ENCODE assay signal across 11 cellular contexts in genomic region chr16:30882429-30883310, GRCh38. TPM values are rescaled to one million over a fixed set of nuclear protein-coding genes. Genes with fewer than 3 reads are reported as not detected.
DNase-seq lines count a peak whose midpoint lies in the region; ATAC-seq, FAIRE-seq and TF ChIP-seq lines count a peak whose summit lies in the region.
"Had no signal": no experiment of that assay in that cellular context is flagged by ENCODE, and none has a peak within 500 bp of the region (broad histone marks: within the 10 kb centered on the region; RNA-seq: fewer than 3 reads in every experiment).

No MANE protein-coding gene starts in this region.

- H3K27ac ChIP-seq in HepG2 (ENCODE audit: extremely low read length, insufficient read depth, low read length): peak overlapping the region; percentile 44
- H3K27ac ChIP-seq in right lobe of liver: no peak overlapping the region

- WGBS in HepG2 (ENCODE audit: low lambda C conversion rate): 84% methylated on average over 4 of the region's 4 CpGs
- 80% methylated on average over 4 of the region's 4 CpGs for WGBS in right lobe of liver (ENCODE audit: insufficient coverage, low coverage, low lambda C conversion rate, missing lambda C conversion rate)

- no peaks in the 10 kb centered on the region for H3K79me2 ChIP-seq in HepG2 (ENCODE audit: insufficient read depth, low read length)

- H3K9me3 Mint-ChIP-seq in activated B cell treated with CpG ODN at 0.5 μM for 24 hours (no peaks in the 10 kb centered on the region), memory B cell (no peaks in the 10 kb centered on the region)

- no peak overlapping the region for H3K9ac ChIP-seq in HepG2 (ENCODE audit: insufficient read depth, low read depth, low read length)

- POLR2A ChIA-PET in HepG2 (lab: Yijun Ruan, JAX): interaction anchor here (1.5 kb wide), 1 partner anchor 12 kb away, joined by 3 read pairs; no protein-coding TSS in a partner anchor
- POLR2A ChIA-PET in activated B cell treated with CpG ODN at 0.5 μM for 24 hours (lab: Charles Lee): interaction anchor here (0.5 to 0.7 kb wide), 2 partner anchors 15 to 89 kb away, joined by 3 to 4 read pairs; no protein-coding TSS in a partner anchor

- DNase-seq in HepG2 (ENCODE audit: low spot score) (no peak), right lobe of liver (no peak), activated B cell treated with CpG ODN at 0.5 μM for 24 hours (no peak), memory B cell (ENCODE audit: low spot score in 2 of 2) (no peak), NCI-H1417 (lab: John Stamatoyannopoulos, UW) (no peak), SHP77 treated with DMSO at 0.1 percent for 48 hours (lab: John Stamatoyannopoulos, UW) (no peak), mucosa of gallbladder (ENCODE audit: low spot score) (no peak)
- DNase-seq: NCI-H2081 treated with DMSO at 0.1 percent for 48 hours had no signal

- H3K4me3 Mint-ChIP-seq in activated B cell treated with CpG ODN at 0.5 μM for 24 hours (no peak overlapping the region), memory B cell (no peak overlapping the region)

- H3K27ac Mint-ChIP-seq in activated B cell treated with CpG ODN at 0.5 μM for 24 hours (peak overlapping the region; percentile 9), memory B cell (peak overlapping the region; percentile 76)

- no peak overlapping the region for H2AFZ ChIP-seq in HepG2 (ENCODE audit: low read length)

- 0 out of 2 replicates have a peak overlapping the region, but pooled peaks have one; percentile 5 for H3K4me2 ChIP-seq in HepG2 (ENCODE audit: low read depth, low read length)

- H3K4me1 ChIP-seq in HepG2 (ENCODE audit: insufficient read depth, low read length) (peaks cover 36% of the 10 kb centered on the region), right lobe of liver (no peaks in the 10 kb centered on the region)

- TF ChIP-seq RAD21 in HepG2 (CRISPR knock-in tag; IDR thresholded peaks at IDR 0.05): no peak

- in situ Hi-C loops in HepG2 (cut with HindIII; ENCODE audit: extremely low pct_ligation_motif_present, low pct_unique_long_range_greater_than_20kb): no loop called here

- TF ChIP-seq EP300 in HepG2 (IDR thresholded peaks at IDR 0.05; ENCODE audit: low read depth in 2 of 2, low read length in 2 of 2): no peak
- TF ChIP-seq EP300 in HepG2 (CRISPR knock-in tag; IDR thresholded peaks at IDR 0.05; ENCODE audit: borderline replicate concordance): no peak

- H3K36me3 Mint-ChIP-seq in activated B cell treated with CpG ODN at 0.5 μM for 24 hours (ENCODE audit: low read depth) (peaks cover 31% of the 10 kb centered on the region), memory B cell (peaks cover 14% of the 10 kb centered on the region)

- FAIRE-seq in HepG2 (lab: Jason Lieb, UNC): no peak
- FAIRE-seq: GM18507 had no signal

- H3K27me3 ChIP-seq in HepG2 (ENCODE audit: control insufficient read depth in 1 of 2, insufficient read depth in 2 of 2, low read length in 2 of 2) (no peaks in the 10 kb centered on the region), right lobe of liver (no peaks in the 10 kb centered on the region)
- H3K27me3 ChIP-seq: heart left ventricle had no signal

- no peaks in the 10 kb centered on the region for H4K20me1 ChIP-seq in HepG2 (ENCODE audit: insufficient read depth, low read length)

- H3K27me3 Mint-ChIP-seq in activated B cell treated with CpG ODN at 0.5 μM for 24 hours (no peaks in the 10 kb centered on the region), memory B cell (no peaks in the 10 kb centered on the region)

- peaks cover 30% of the 10 kb centered on the region for H3K4me1 Mint-ChIP-seq in activated B cell treated with CpG ODN at 0.5 μM for 24 hours
- peaks cover 20% of the 10 kb centered on the region for H3K4me1 Mint-ChIP-seq in memory B cell

- no TSS peak for BruUV-seq in HepG2 (replicated peaks; lab: Mats Ljungman, UMichigan)

- H3K36me3 ChIP-seq in HepG2 (replicated peaks in 1 of 2; ENCODE audit: control insufficient read depth in 1 of 2, insufficient read depth in 2 of 2, low read length in 2 of 2) (peaks cover 4 to 8% of the 10 kb centered on the region in 2 experiments; a peak in 3 of 5 replicates), right lobe of liver (no peaks in the 10 kb centered on the region)

- TF ChIP-seq POLR2A in HepG2 (IDR thresholded peaks at IDR 0.05; ENCODE audit: insufficient read depth in 1 of 2, low read depth in 2 of 2, low read length in 2 of 2) (no peak), right lobe of liver (IDR thresholded peaks at IDR 0.05) (no peak)

- H3K4me3 ChIP-seq in HepG2 (replicated peaks in 1 of 3; ENCODE audit: insufficient read depth in 1 of 3, low read depth in 2 of 3, low read length in 3 of 3) (no peak overlapping the region), right lobe of liver (no peak overlapping the region)
- H3K4me3 ChIP-seq: heart left ventricle had no signal

- intact Hi-C loops in HepG2 (cut with micrococcal nuclease; ENCODE audit: unreplicated experiment): no loop called here
- intact Hi-C loops in right lobe of liver (cut with DNase I): no loop called here
- intact Hi-C loops in activated B cell treated with CpG ODN at 0.5 μM for 24 hours (cut with micrococcal nuclease): no loop called here

- CTCF ChIA-PET in HepG2 (lab: Yijun Ruan, JAX; ENCODE audit: low intra/inter-chr PET ratio, low total read pairs) (no interaction called here), activated B cell treated with CpG ODN at 0.5 μM for 24 hours (lab: Charles Lee) (no interaction called here)

- ATAC-seq in HepG2: peak; percentile 71
- no peak for ATAC-seq in right lobe of liver
- ATAC-seq in activated B cell treated with CpG ODN at 0.5 μM for 24 hours (ENCODE audit: low read depth): no peak
- ATAC-seq in memory B cell (ENCODE audit: low read depth): no peak
- no peak for ATAC-seq in HG03108 (IDR thresholded peaks at IDR 0.05; ENCODE audit: unreplicated experiment)

- TF ChIP-seq CTCF in HepG2 (CRISPR knock-in tag; IDR thresholded peaks at IDR 0.05) (no peak), right lobe of liver (IDR thresholded peaks at IDR 0.05) (no peak), activated B cell treated with CpG ODN at 0.5 μM for 24 hours (IDR thresholded peaks at IDR 0.05) (no peak)

- H3K9me3 ChIP-seq in HepG2 (ENCODE audit: low read length) (no peaks in the 10 kb centered on the region), right lobe of liver (no peaks in the 10 kb centered on the region)
- H3K9me3 ChIP-seq: heart left ventricle had no signal

RNA-seq across cellular contexts. Expression of gene BCL7C, which starts 11.2 kb away (rescaled TPM):
- total RNA-seq in HepG2 (2016; rRNA removed; fragmentation: Illumina TruSeq; extraction: Trizol): 20.6 and 33.8 TPM in 2 replicates
- total RNA-seq in HepG2 (2016; cell fraction: cytosol; rRNA removed; fragmentation: Illumina TruSeq; extraction: Trizol; ENCODE audit: low read depth): 194 and 197 TPM in 2 replicates
- 22.9 and 35.1 TPM in 2 replicates for total RNA-seq in HepG2 (2016; cell fraction: insoluble cytoplasmic fraction; rRNA removed; fragmentation: Illumina TruSeq; extraction: Trizol)
- 119 and 127 TPM in 2 replicates for total RNA-seq in HepG2 (2016; cell fraction: membrane; rRNA removed; fragmentation: Illumina TruSeq; extraction: Trizol)
- 13.0 and 13.8 TPM in 2 replicates for total RNA-seq in HepG2 (2016; cell fraction: nucleus; rRNA removed; fragmentation: Illumina TruSeq; extraction: Trizol)
- 17.3 and 17.7 TPM in 2 replicates for polyA plus RNA-seq in HepG2 (2011; rRNA removed)
- 16.6 and 23.0 TPM in 2 replicates for polyA plus RNA-seq in HepG2 (2011; cell fraction: cytosol; rRNA removed)
- 6.8 and 7.6 TPM in 2 replicates for polyA plus RNA-seq in HepG2 (2011; cell fraction: nucleus; rRNA removed)
- polyA plus RNA-seq in HepG2 (2012): 9.5 and 11.7 TPM in 2 replicates
- 217 TPM in 2 replicates for polyA plus RNA-seq in HepG2 (2016; cell fraction: cytosol; fragmentation: Illumina TruSeq; extraction: Trizol; ENCODE audit: low read depth)
- polyA plus RNA-seq in HepG2 (2016; cell fraction: insoluble cytoplasmic fraction; fragmentation: Illumina TruSeq; extraction: Trizol; ENCODE audit: low read depth): 24.4 and 25.8 TPM in 2 replicates
- polyA plus RNA-seq in HepG2 (2016; cell fraction: membrane; fragmentation: Illumina TruSeq; extraction: Trizol; ENCODE audit: low read depth): 119 and 124 TPM in 2 replicates
- polyA plus RNA-seq in HepG2 (2016; cell fraction: nucleus; fragmentation: Illumina TruSeq; extraction: Trizol; ENCODE audit: insufficient read depth, low read depth): 23.8 and 25.6 TPM in 2 replicates
- polyA minus RNA-seq in HepG2 (2011; rRNA and poly(A)+ RNA removed; ENCODE audit: low replicate concordance): 4.2 and 4.3 TPM in 2 replicates
- 5.2 and 7.2 TPM in 2 replicates for polyA minus RNA-seq in HepG2 (2011; cell fraction: cytosol; rRNA and poly(A)+ RNA removed)
- polyA minus RNA-seq in HepG2 (2011; cell fraction: nucleus; rRNA and poly(A)+ RNA removed): 3.6 and 3.9 TPM in 2 replicates
- total RNA-seq in right lobe of liver: 10 to 100 TPM in 2 of 6 experiments, 1 to 10 TPM in 4; 5.9 to 14.3 (median 7.9) TPM
- 32.2 and 35.7 TPM in 2 replicates for total RNA-seq in activated B cell treated with CpG ODN at 0.5 μM for 24 hours
- total RNA-seq in mucosa of gallbladder: 37.8 TPM

RNA-seq across cellular contexts. Expression of gene CTF1, which starts 13.7 kb away (rescaled TPM):
- total RNA-seq in HepG2 (2016; rRNA removed; fragmentation: Illumina TruSeq; extraction: Trizol) (0.11 and 0.13 TPM in 2 replicates), right lobe of liver (under 1 TPM in 4 of 6 experiments, not detected in 2; 0.13 to 0.74 (median 0.43) TPM), activated B cell treated with CpG ODN at 0.5 μM for 24 hours (0.56 and 0.62 TPM in 2 replicates), mucosa of gallbladder (11.0 TPM)
- 0.18 and 0.20 TPM in 2 replicates for total RNA-seq in HepG2 (2016; cell fraction: cytosol; rRNA removed; fragmentation: Illumina TruSeq; extraction: Trizol; ENCODE audit: low read depth)
- total RNA-seq in HepG2 (2016; cell fraction: insoluble cytoplasmic fraction; rRNA removed; fragmentation: Illumina TruSeq; extraction: Trizol): 0.19 TPM in 1 of 2 replicates, not detected in the other
- 0.19 and 0.31 TPM in 2 replicates for total RNA-seq in HepG2 (2016; cell fraction: membrane; rRNA removed; fragmentation: Illumina TruSeq; extraction: Trizol)
- total RNA-seq in HepG2 (2016; cell fraction: nucleus; rRNA removed; fragmentation: Illumina TruSeq; extraction: Trizol): not detected in 2 replicates
- polyA plus RNA-seq in HepG2 (2011; rRNA removed): 1.8 and 2.6 TPM in 2 replicates
- polyA plus RNA-seq in HepG2 (2011; cell fraction: cytosol; rRNA removed): 1.5 and 1.6 TPM in 2 replicates
- 1.7 and 2.3 TPM in 2 replicates for polyA plus RNA-seq in HepG2 (2011; cell fraction: nucleus; rRNA removed)
- polyA plus RNA-seq in HepG2 (2012): 0.57 and 0.99 TPM in 2 replicates
- 0.20 and 0.23 TPM in 2 replicates for polyA plus RNA-seq in HepG2 (2016; cell fraction: cytosol; fragmentation: Illumina TruSeq; extraction: Trizol; ENCODE audit: low read depth)
- polyA plus RNA-seq in HepG2 (2016; cell fraction: insoluble cytoplasmic fraction; fragmentation: Illumina TruSeq; extraction: Trizol; ENCODE audit: low read depth): 0.44 and 0.81 TPM in 2 replicates
- 0.44 and 0.47 TPM in 2 replicates for polyA plus RNA-seq in HepG2 (2016; cell fraction: membrane; fragmentation: Illumina TruSeq; extraction: Trizol; ENCODE audit: low read depth)
- 0.28 and 0.49 TPM in 2 replicates for polyA plus RNA-seq in HepG2 (2016; cell fraction: nucleus; fragmentation: Illumina TruSeq; extraction: Trizol; ENCODE audit: insufficient read depth, low read depth)
- polyA minus RNA-seq in HepG2 (2011; rRNA and poly(A)+ RNA removed; ENCODE audit: low replicate concordance): 0.94 and 3.5 TPM in 2 replicates
- 0.49 and 0.97 TPM in 2 replicates for polyA minus RNA-seq in HepG2 (2011; cell fraction: cytosol; rRNA and poly(A)+ RNA removed)
- polyA minus RNA-seq in HepG2 (2011; cell fraction: nucleus; rRNA and poly(A)+ RNA removed): 0.25 and 0.77 TPM in 2 replicates

RNA-seq across cellular contexts. Expression of gene FBXL19, which starts 40.7 kb away (rescaled TPM):
- total RNA-seq in HepG2 (2016; rRNA removed; fragmentation: Illumina TruSeq; extraction: Trizol): 7.4 and 13.7 TPM in 2 replicates
- total RNA-seq in HepG2 (2016; cell fraction: cytosol; rRNA removed; fragmentation: Illumina TruSeq; extraction: Trizol; ENCODE audit: low read depth): 0.88 and 1.0 TPM in 2 replicates
- total RNA-seq in HepG2 (2016; cell fraction: insoluble cytoplasmic fraction; rRNA removed; fragmentation: Illumina TruSeq; extraction: Trizol): 7.5 and 14.8 TPM in 2 replicates
- total RNA-seq in HepG2 (2016; cell fraction: membrane; rRNA removed; fragmentation: Illumina TruSeq; extraction: Trizol): 3.5 and 3.7 TPM in 2 replicates
- 7.2 and 8.5 TPM in 2 replicates for total RNA-seq in HepG2 (2016; cell fraction: nucleus; rRNA removed; fragmentation: Illumina TruSeq; extraction: Trizol)
- polyA plus RNA-seq in HepG2 (2011; rRNA removed): 6.0 and 10.1 TPM in 2 replicates
- 4.8 and 8.3 TPM in 2 replicates for polyA plus RNA-seq in HepG2 (2011; cell fraction: cytosol; rRNA removed)
- 32.6 and 42.1 TPM in 2 replicates for polyA plus RNA-seq in HepG2 (2011; cell fraction: nucleus; rRNA removed)
- polyA plus RNA-seq in HepG2 (2012): 6.0 and 7.5 TPM in 2 replicates
- polyA plus RNA-seq in HepG2 (2016; cell fraction: cytosol; fragmentation: Illumina TruSeq; extraction: Trizol; ENCODE audit: low read depth): 0.59 and 0.62 TPM in 2 replicates
- polyA plus RNA-seq in HepG2 (2016; cell fraction: insoluble cytoplasmic fraction; fragmentation: Illumina TruSeq; extraction: Trizol; ENCODE audit: low read depth): 8.3 and 8.7 TPM in 2 replicates
- polyA plus RNA-seq in HepG2 (2016; cell fraction: membrane; fragmentation: Illumina TruSeq; extraction: Trizol; ENCODE audit: low read depth): 2.0 and 2.5 TPM in 2 replicates
- 18.4 and 19.3 TPM in 2 replicates for polyA plus RNA-seq in HepG2 (2016; cell fraction: nucleus; fragmentation: Illumina TruSeq; extraction: Trizol; ENCODE audit: insufficient read depth, low read depth)
- polyA minus RNA-seq in HepG2 (2011; rRNA and poly(A)+ RNA removed; ENCODE audit: low replicate concordance): 9.2 and 19.5 TPM in 2 replicates
- 8.9 and 9.6 TPM in 2 replicates for polyA minus RNA-seq in HepG2 (2011; cell fraction: cytosol; rRNA and poly(A)+ RNA removed)
- polyA minus RNA-seq in HepG2 (2011; cell fraction: nucleus; rRNA and poly(A)+ RNA removed): 6.3 and 7.0 TPM in 2 replicates
- 1 to 10 TPM; 2.8 to 8.0 (median 3.4) TPM for total RNA-seq in right lobe of liver
- 20.3 and 24.2 TPM in 2 replicates for total RNA-seq in activated B cell treated with CpG ODN at 0.5 μM for 24 hours
- 27.7 TPM for total RNA-seq in mucosa of gallbladder
